Comparison of ENCODE assay signal across 14 cellular contexts in the genomic region with DNA sequence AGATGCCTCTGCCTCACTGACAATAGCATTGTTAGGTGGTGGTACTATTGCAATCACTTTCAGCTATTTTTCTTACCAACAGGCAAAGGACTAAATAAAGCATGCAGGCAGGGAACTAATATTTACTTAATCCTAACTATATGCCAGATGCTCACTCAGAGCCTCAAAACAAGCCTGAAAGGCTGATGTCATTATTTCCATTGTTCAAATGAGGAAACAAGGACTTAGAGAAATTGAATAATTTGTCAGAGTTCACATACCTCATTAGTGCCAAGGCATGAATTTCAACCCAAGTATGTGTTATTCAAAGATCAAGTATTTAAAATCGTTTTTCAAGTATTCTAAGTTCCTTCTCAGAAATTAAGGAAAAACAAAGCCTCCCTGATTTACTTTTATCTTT.
DNase-seq lines count a peak whose midpoint lies in the region; ATAC-seq and TF ChIP-seq lines count a peak whose summit lies in the region.
"Had no signal": no experiment of that assay in that cellular context is flagged by ENCODE, and none has a peak within 500 bp of the region (broad histone marks: within the 10 kb centered on the region; RNA-seq: fewer than 3 reads in every experiment).

No MANE protein-coding gene starts in this region.

- H3K27me3 ChIP-seq in mesendoderm (ENCODE audit: insufficient read depth, low read length, poor library complexity) = no peaks in the 10 kb centered on the region
- H3K27me3 ChIP-seq: tibial artery had no signal

- H3K9ac ChIP-seq in mesendoderm (ENCODE audit: low read length) = no peak overlapping the region

- H3K23ac ChIP-seq in mesendoderm (ENCODE audit: low read length) = no peak overlapping the region

- H3K18ac ChIP-seq in mesendoderm (ENCODE audit: low read length) = no peak overlapping the region

- H2BK120ac ChIP-seq in mesendoderm (ENCODE audit: low read depth, low read length) = no peak overlapping the region

- no peak overlapping the region for H2BK15ac ChIP-seq in mesendoderm (replicated peaks; ENCODE audit: low read depth)

- no peak overlapping the region for H2AK5ac ChIP-seq in mesendoderm (ENCODE audit: low read length)

- no peak overlapping the region for H3K4me2 ChIP-seq in mesendoderm (ENCODE audit: low read length)

- H3K79me1 ChIP-seq in mesendoderm (ENCODE audit: low read length) = no peaks in the 10 kb centered on the region

- H3K79me2 ChIP-seq in mesendoderm (ENCODE audit: control insufficient read depth, insufficient read depth, low read length) = no peaks in the 10 kb centered on the region

- H4K8ac ChIP-seq in mesendoderm (ENCODE audit: low read depth, low read length) = peak overlapping the region; percentile 39

- H3K56ac ChIP-seq in mesendoderm (ENCODE audit: low read length) = no peak overlapping the region

- no peak for TF ChIP-seq RAD21 in Ishikawa (IDR thresholded peaks at IDR 0.05; ENCODE audit: low read depth)

- ATAC-seq in GM21619 (IDR thresholded peaks at IDR 0.05; ENCODE audit: unreplicated experiment) = no peak
- ATAC-seq: GM12878 had no signal

- no CpG with 5 or more reads among the region's 1 CpG for WGBS in mesendoderm (ENCODE audit: extremely low coverage, insufficient coverage, low lambda C conversion rate)

- no peaks in the 10 kb centered on the region for H3K4me1 ChIP-seq in mesendoderm (ENCODE audit: control insufficient read depth, low read depth, low read length)

- peak; percentile 73; the same call in 1 of the 2 replicates for TF ChIP-seq EP300 in Ishikawa (IDR thresholded peaks at IDR 0.05; ENCODE audit: borderline replicate concordance)

- H3K4ac ChIP-seq in mesendoderm (ENCODE audit: low read depth, low read length) = no peak overlapping the region

- H4K5ac ChIP-seq in mesendoderm (ENCODE audit: low read length) = no peak overlapping the region

- H3K4me3 ChIP-seq in mesendoderm (ENCODE audit: low read length) = no peak overlapping the region
- H3K4me3 ChIP-seq: GM12878, skin epidermis, tibial artery had no signal

- no peak overlapping the region for H3K27ac ChIP-seq in mesendoderm (ENCODE audit: low read depth, low read length)
- H3K27ac ChIP-seq: tibial artery had no signal

- no peak overlapping the region for H2BK5ac ChIP-seq in mesendoderm (ENCODE audit: low read length)

- DNase-seq in EL (peak; percentile 53), astrocyte of the hippocampus (ENCODE audit: low read depth, low spot score) (peak; percentile 90), mesendoderm (peak; percentile 41), NCI-H1436 treated with DMSO at 0.1 percent for 48 hours (lab: John Stamatoyannopoulos, UW) (no peak), NCI-H526 (lab: John Stamatoyannopoulos, UW) (no peak)
- DNase-seq: activated CD4-positive, alpha-beta memory T cell treated with anti-CD3 and anti-CD28 coated beads for 36 hours; cerebellar nuclear complex; NCI-H187; T-helper 9 cell; tibial artery had no signal

- no peaks in the 10 kb centered on the region for H3K36me3 ChIP-seq in mesendoderm (ENCODE audit: control insufficient read depth, insufficient read depth, low read length)
- H3K36me3 ChIP-seq: tibial artery had no signal

TF ChIP-seq in Ishikawa, 13 proteins besides CTCF, POLR2A, EP300 and RAD21:
- TF ChIP-seq TEAD4 (IDR thresholded peaks at IDR 0.05) (peak; percentile 79), NFIC (IDR thresholded peaks at IDR 0.05) (peak; percentile 68), TCF12 (IDR thresholded peaks at IDR 0.05; ENCODE audit: low read depth) (peak; percentile 61; the same call in 1 of the 2 replicates), ZBTB7A (IDR thresholded peaks at IDR 0.05; ENCODE audit: low read depth) (no peak), FOXM1 (IDR thresholded peaks at IDR 0.05; ENCODE audit: borderline replicate concordance, low read depth) (peak; percentile 82)
- TF ChIP-seq, protein P1, sequence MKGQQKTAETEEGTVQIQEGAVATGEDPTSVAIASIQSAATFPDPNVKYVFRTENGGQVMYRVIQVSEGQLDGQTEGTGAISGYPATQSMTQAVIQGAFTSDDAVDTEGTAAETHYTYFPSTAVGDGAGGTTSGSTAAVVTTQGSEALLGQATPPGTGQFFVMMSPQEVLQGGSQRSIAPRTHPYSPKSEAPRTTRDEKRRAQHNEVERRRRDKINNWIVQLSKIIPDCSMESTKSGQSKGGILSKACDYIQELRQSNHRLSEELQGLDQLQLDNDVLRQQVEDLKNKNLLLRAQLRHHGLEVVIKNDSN (IDR thresholded peaks at IDR 0.05) = no peak

Comparison
In these comparisons a context has a peak if more than half of its experiments do, and no peak if none do; other contexts are left out.
1. DNase-seq: peak in EL (single experiment), astrocyte of the hippocampus (single experiment) and mesendoderm (single experiment); none in NCI-H1436 treated with DMSO at 0.1 percent for 48 hours (single experiment) and NCI-H526 (0 of 2).